20 cellular contexts compared by ENCODE assay signal in genomic region chr3:160060409-160061027, GRCh38.
"Had no signal": no experiment of that assay in that cellular context is flagged by ENCODE, and none has a peak within 500 bp of the region (broad histone marks: within the 10 kb centered on the region; RNA-seq: fewer than 3 reads in every experiment).

No MANE protein-coding gene starts in this region.

- H3K36me3 ChIP-seq: esophagus muscularis mucosa, gastroesophageal sphincter, heart left ventricle, left lung, lower lobe of right lung had no signal

- H3K4me1 Mint-ChIP-seq: mesothelial cell of epicardium had no signal

- H3K36me3 Mint-ChIP-seq: immature natural killer cell, mesothelial cell of epicardium had no signal

- H3K27ac ChIP-seq: coronary artery, dorsolateral prefrontal cortex, esophagus muscularis mucosa, foreskin keratinocyte, gastroesophageal sphincter, heart left ventricle, hepatocyte, left lung, lower lobe of right lung had no signal

- H3K4me3 ChIP-seq: coronary artery, dorsolateral prefrontal cortex, esophagus muscularis mucosa, gastroesophageal sphincter, heart left ventricle, hepatocyte, left lung, lower lobe of right lung, mucosa of descending colon had no signal

- H3K27ac Mint-ChIP-seq: immature natural killer cell, mesothelial cell of epicardium had no signal

- H3K4me3 Mint-ChIP-seq: mesothelial cell of epicardium had no signal

- H3K4me1 ChIP-seq: esophagus muscularis mucosa, foreskin keratinocyte, gastroesophageal sphincter, heart left ventricle, left lung, lower lobe of right lung had no signal

- H3K9me3 ChIP-seq: esophagus muscularis mucosa, gastroesophageal sphincter, heart left ventricle, left lung, lower lobe of right lung, mucosa of descending colon had no signal

- ATAC-seq: foreskin keratinocyte, gastroesophageal sphincter, left cardiac atrium, left lung, left ventricle myocardium superior, lower lobe of right lung, mucosa of descending colon had no signal

- DNase-seq: dermis blood vessel endothelial cell; dorsolateral prefrontal cortex; effector CD4-positive, alpha-beta T cell; effector memory CD4-positive, alpha-beta T cell; foreskin keratinocyte; heart left ventricle; hypothalamus; immature natural killer cell; islet precursor cell; left cardiac atrium; left lung; left ventricle myocardium superior; lower lobe of right lung; mesenchymal stem cell; mucosa of descending colon had no signal

- H3K27me3 ChIP-seq: dorsolateral prefrontal cortex, esophagus muscularis mucosa, foreskin keratinocyte, gastroesophageal sphincter, heart left ventricle, hepatocyte, left lung had no signal
